In genomic region chr7:73483171-73483570, GRCh38 we compare ENCODE assay signal across 18 cellular contexts. TPM values are rescaled to one million over a fixed set of nuclear protein-coding genes. Genes with fewer than 3 reads are reported as not detected.
DNase-seq lines count a peak whose midpoint lies in the region; ATAC-seq and TF ChIP-seq lines count a peak whose summit lies in the region.
"Had no signal": no experiment of that assay in that cellular context is flagged by ENCODE, and none has a peak within 500 bp of the region (broad histone marks: within the 10 kb centered on the region; RNA-seq: fewer than 3 reads in every experiment).

No MANE protein-coding gene starts in this region.

- no peak overlapping the region for H2BK20ac ChIP-seq in H9 (ENCODE audit: low read depth, low read length, poor library complexity, severe bottlenecking)

- no peak overlapping the region for H3K18ac ChIP-seq in H9 (ENCODE audit: insufficient read length, low read depth, low read length)

- no peak overlapping the region for H2AK5ac ChIP-seq in H9 (ENCODE audit: insufficient read length, low read length)

- DNase-seq in H9 (no peak), astrocyte of the spinal cord (ENCODE audit: low read depth, low spot score) (peak; percentile 5), hypothalamus (lab: John Stamatoyannopoulos, UW) (no peak), epidermal melanocyte (ENCODE audit: insufficient read length, low spot score) (no peak), mucosa of descending colon (no peak)
- DNase-seq: CD8-positive, alpha-beta T cell; DMS153; GM23248; HCEC 1CT; MV-4-11; NCI-H1105 treated with DMSO at 0.1 percent for 48 hours; NCI-H1694; NCI-H2081; NCI-H2171 had no signal

- H3K36me3 ChIP-seq in iPS-20b (ENCODE audit: insufficient read depth, low read depth, low read length) (peaks cover 83% of the 10 kb centered on the region), parathyroid adenoma (ENCODE audit: control insufficient read depth, insufficient read depth, low read length) (no peaks in the 10 kb centered on the region), mucosa of descending colon (ENCODE audit: low read depth) (peaks cover under 1% of the 10 kb centered on the region)

- peaks cover 38 to 81% (median 69%) of the 10 kb centered on the region in 3 experiments for H3K36me3 Mint-ChIP-seq in H9 (ENCODE audit: insufficient read depth in 1 of 3, low read depth in 3 of 3)

- H4K5ac ChIP-seq in H9 (ENCODE audit: insufficient read length, low read depth, low read length): no peak overlapping the region

- in situ Hi-C loops in astrocyte of the spinal cord (cut with HindIII; ENCODE audit: low sequenced_read_pairs): no loop called here

- H3K9ac ChIP-seq in H9 (ENCODE audit: extremely low read depth, insufficient read length, low read length) (no peak overlapping the region), iPS-20b (ENCODE audit: low read depth, low read length) (peak overlapping the region; percentile 42; the same call in 1 of the 2 replicates), parathyroid adenoma (no peak overlapping the region)
- H3K9ac ChIP-seq: BLaER1 treated with 17β-estradiol and CSF1 and Interleukin-3, amounts not matched to agents 10 nM and 100 nM; GM23248; KMS-11 had no signal

- H4K91ac ChIP-seq in H9 (ENCODE audit: insufficient read length, low read depth, low read length): no peak overlapping the region

- no peaks in the 10 kb centered on the region for H3K23me2 ChIP-seq in H9 (ENCODE audit: insufficient read length, low read depth, low read length, poor library complexity, severe bottlenecking)

- H3K9me3 Mint-ChIP-seq in H9: no peaks in the 10 kb centered on the region
- H3K9me3 Mint-ChIP-seq: CD8-positive, alpha-beta T cell had no signal

- H3K56ac ChIP-seq in H9 (ENCODE audit: insufficient read length, low read depth, low read length): no peak overlapping the region

- no peak overlapping the region for H3K4me3 Mint-ChIP-seq in H9
- H3K4me3 Mint-ChIP-seq: CD8-positive, alpha-beta T cell had no signal

- no peak overlapping the region for H2BK120ac ChIP-seq in H9 (ENCODE audit: low read depth, low read length, poor library complexity, severe bottlenecking)

- no peaks in the 10 kb centered on the region for H3K27me3 Mint-ChIP-seq in H9 (ENCODE audit: low read depth)

- no peak overlapping the region for H3T11ph ChIP-seq in H9 (ENCODE audit: low read length)

- H2AFZ ChIP-seq in H9 (ENCODE audit: low read length): no peak overlapping the region
- no peak overlapping the region for H2AFZ ChIP-seq in parathyroid adenoma
- H2AFZ ChIP-seq: GM23248 had no signal

- H3K27me3 ChIP-seq in H9 (ENCODE audit: insufficient read depth, low read length) (no peaks in the 10 kb centered on the region), iPS-20b (ENCODE audit: insufficient read depth, low read length) (no peaks in the 10 kb centered on the region), parathyroid adenoma (ENCODE audit: control insufficient read depth, insufficient read depth, low read length) (no peaks in the 10 kb centered on the region)
- H3K27me3 ChIP-seq: BLaER1 treated with 17β-estradiol and CSF1 and Interleukin-3, amounts not matched to agents 10 nM and 100 nM had no signal

- no peak overlapping the region for H4K8ac ChIP-seq in H9 (replicated peaks; ENCODE audit: insufficient read length, low read depth, low read length)

- H3K4me1 ChIP-seq in H9 (ENCODE audit: insufficient read depth, low read length) (no peaks in the 10 kb centered on the region), iPS-20b (ENCODE audit: insufficient read depth, low read length) (peaks cover 8% of the 10 kb centered on the region; the same call in 1 of the 2 replicates), parathyroid adenoma (peaks cover 27% of the 10 kb centered on the region), mucosa of descending colon (ENCODE audit: low read depth) (no peaks in the 10 kb centered on the region)
- H3K4me1 ChIP-seq: BLaER1 treated with 17β-estradiol and CSF1 and Interleukin-3, amounts not matched to agents 10 nM and 100 nM had no signal

- no CpG with 5 or more reads among the region's 1 CpG for WGBS in H9 (ENCODE audit: extremely low coverage, insufficient read length, low lambda C conversion rate)

- H2BK12ac ChIP-seq in H9 (ENCODE audit: insufficient read length, low read depth, low read length): no peak overlapping the region

- ATAC-seq in mucosa of descending colon: no peak
- ATAC-seq: CD8-positive, alpha-beta T cell had no signal

- no peak for TF ChIP-seq CTCF in H9 (conservative IDR thresholded peaks at IDR 0.05)
- TF ChIP-seq CTCF in astrocyte of the spinal cord (IDR thresholded peaks at IDR 0.05; ENCODE audit: low read depth, low read length): no peak
- TF ChIP-seq CTCF in parathyroid adenoma (IDR thresholded peaks at IDR 0.05): no peak
- no peak for TF ChIP-seq CTCF in mucosa of descending colon (IDR thresholded peaks at IDR 0.05)

- intact Hi-C loops in mucosa of descending colon (cut with DNase I, micrococcal nuclease): no loop called here

- H3K79me2 ChIP-seq in H9 (ENCODE audit: insufficient read depth, low read length) (no peaks in the 10 kb centered on the region), parathyroid adenoma (peaks cover 16% of the 10 kb centered on the region)

- no peak overlapping the region for H2BK15ac ChIP-seq in H9 (ENCODE audit: low read depth, low read length)

- H3K4me1 Mint-ChIP-seq in H9: peaks cover 18% of the 10 kb centered on the region in 2 experiments

- H3K23ac ChIP-seq in H9 (ENCODE audit: insufficient read length, low read depth, low read length): no peak overlapping the region

- H3K4me2 ChIP-seq in H9 (ENCODE audit: insufficient read depth, insufficient read length, low read length) (no peak overlapping the region), parathyroid adenoma (ENCODE audit: low read length) (peak overlapping the region; percentile 28)
- H3K4me2 ChIP-seq: BLaER1 treated with 17β-estradiol and CSF1 and Interleukin-3, amounts not matched to agents 10 nM and 100 nM; KMS-11 had no signal

- H3K4me3 ChIP-seq in astrocyte of the spinal cord (ENCODE audit: low read depth, low read length): no peak overlapping the region
- H3K4me3 ChIP-seq in iPS-20b (ENCODE audit: low read length): no peak overlapping the region
- no peak overlapping the region for H3K4me3 ChIP-seq in parathyroid adenoma (ENCODE audit: low read depth, low read length)
- H3K4me3 ChIP-seq in mucosa of descending colon: no peak overlapping the region
- H3K4me3 ChIP-seq: BLaER1 treated with 17β-estradiol and CSF1 and Interleukin-3, amounts not matched to agents 10 nM and 100 nM; GM23248 had no signal

- H3K27ac Mint-ChIP-seq in H9: peak overlapping the region in 2 of 3 experiments; percentile 49 to 79; a peak in 3 of 7 replicates

- H2BK5ac ChIP-seq in H9 (ENCODE audit: insufficient read length, low read length): no peak overlapping the region

- H3K14ac ChIP-seq in H9 (ENCODE audit: insufficient read depth, low read length): no peak overlapping the region

- no peak overlapping the region for H3K4ac ChIP-seq in H9 (ENCODE audit: low read depth, low read length)

- H3K79me1 ChIP-seq in H9 (ENCODE audit: insufficient read depth, low read depth, low read length, poor library complexity, severe bottlenecking): peaks cover 7% of the 10 kb centered on the region

- H3K27ac ChIP-seq in H9 (ENCODE audit: insufficient read length, low read depth, low read length): no peak overlapping the region
- H3K27ac ChIP-seq in iPS-20b (ENCODE audit: low read length): no peak overlapping the region
- H3K27ac ChIP-seq in parathyroid adenoma: peak overlapping the region; percentile 73
- H3K27ac ChIP-seq: BLaER1 treated with 17β-estradiol and CSF1 and Interleukin-3, amounts not matched to agents 10 nM and 100 nM; GM23248; KMS-11 had no signal

- H4K20me1 ChIP-seq in H9 (ENCODE audit: control insufficient read depth, insufficient read depth, insufficient read length): no peaks in the 10 kb centered on the region

- H3K9me3 ChIP-seq in H9 (ENCODE audit: control insufficient read depth, low read depth, low read length) (no peaks in the 10 kb centered on the region), iPS-20b (ENCODE audit: insufficient read depth, low read depth, low read length) (no peaks in the 10 kb centered on the region), parathyroid adenoma (ENCODE audit: control insufficient read depth, low read length) (no peaks in the 10 kb centered on the region), mucosa of descending colon (no peaks in the 10 kb centered on the region)
- H3K9me3 ChIP-seq: BLaER1 treated with 17β-estradiol and CSF1 and Interleukin-3, amounts not matched to agents 10 nM and 100 nM had no signal

RNA-seq across cellular contexts. Expression of gene BAZ1B, which starts 38.9 kb away (rescaled TPM):
- total RNA-seq in H9 (2021) (95.7 and 96.4 TPM in 2 replicates), mucosa of descending colon (10 to 100 TPM; 37.4 to 76.0 (median 41.4) TPM)

RNA-seq across cellular contexts. Expression of gene FZD9, which starts 49.6 kb away (rescaled TPM):
- total RNA-seq in H9 (2021): 1.9 and 2.1 TPM in 2 replicates
- total RNA-seq in mucosa of descending colon: under 1 TPM in 2 of 3 donors, not detected in 1; 0.12 to 0.47 TPM
